8 cellular contexts compared by ENCODE assay signal in genomic region chr4:75895744-75896314, GRCh38. TPM values are rescaled to one million over a fixed set of nuclear protein-coding genes. Genes with fewer than 3 reads are reported as not detected.
A peak's percentile ranks its signal among the peaks of the same experiment; 100 is the strongest.
DNase-seq lines count a peak whose midpoint lies in the region; ATAC-seq and TF ChIP-seq lines count a peak whose summit lies in the region.

No MANE protein-coding gene starts in this region.

- H3K36me3 ChIP-seq in body of pancreas (replicated peaks in 1 of 2; ENCODE audit: insufficient read depth in 1 of 2, low read depth in 2 of 2), result no peaks in the 10 kb centered on the region
- H3K36me3 ChIP-seq in lower lobe of right lung, result no peaks in the 10 kb centered on the region

- ATAC-seq in GM18498 (IDR thresholded peaks at IDR 0.05; ENCODE audit: unreplicated experiment) (peak; percentile 60), body of pancreas (peak; percentile 75), lower lobe of right lung (peak; percentile 73 to 76), HG03108 (IDR thresholded peaks at IDR 0.05; ENCODE audit: unreplicated experiment) (no peak)

- H3K9me3 ChIP-seq in body of pancreas, result no peaks in the 10 kb centered on the region
- H3K9me3 ChIP-seq in lower lobe of right lung, result no peaks in the 10 kb centered on the region

- peak; percentile 81 for TF ChIP-seq CTCF in C4-2B (conservative IDR thresholded peaks at IDR 0.05)
- peak; percentile 43 to 60 (median 53) for TF ChIP-seq CTCF in body of pancreas (IDR thresholded peaks at IDR 0.05)
- peak; percentile 55 for TF ChIP-seq CTCF in lower lobe of right lung (IDR thresholded peaks at IDR 0.05)

- TF ChIP-seq POLR2A in body of pancreas (IDR thresholded peaks at IDR 0.05), result no peak

- H3K4me3 ChIP-seq in body of pancreas, result no peak overlapping the region
- no peak overlapping the region for H3K4me3 ChIP-seq in lower lobe of right lung

- H3K27me3 ChIP-seq in body of pancreas (no peaks in the 10 kb centered on the region), lower lobe of right lung (ENCODE audit: low read depth) (no peaks in the 10 kb centered on the region)

- H3K4me1 ChIP-seq in body of pancreas, result no peaks in the 10 kb centered on the region
- no peaks in the 10 kb centered on the region for H3K4me1 ChIP-seq in lower lobe of right lung

- WGBS in body of pancreas, 2 donors, result 28 to 34% methylated on average over 4 of the region's 4 CpGs

- no peak overlapping the region for H3K27ac ChIP-seq in C4-2B
- no peak overlapping the region for H3K27ac ChIP-seq in body of pancreas
- no peak overlapping the region for H3K27ac ChIP-seq in lower lobe of right lung

- intact Hi-C loops in body of pancreas (cut with DNase I), result no loop called here
- intact Hi-C loops in lower lobe of right lung (cut with DNase I), result no loop called here

- DNase-seq in NCI-H2029 (lab: John Stamatoyannopoulos, UW) (peak; percentile 30), body of pancreas (peak in 1 of 4 donors; percentile 6), lower lobe of right lung (no peak), DMS79 treated with DMSO at 0.1 percent for 48 hours (lab: John Stamatoyannopoulos, UW) (no peak), A172 (ENCODE audit: low spot score) (no peak)

RNA-seq across cellular contexts. Expression of gene PPEF2, which starts 6.4 kb away (rescaled TPM):
- not detected for total RNA-seq in body of pancreas
- total RNA-seq in lower lobe of right lung, result not detected
- not detected in 2 replicates for total RNA-seq in A172 (2014; rRNA removed; shearing (Covaris generic))

RNA-seq across cellular contexts. Expression of gene NAAA, which starts 45.0 kb away (rescaled TPM):
- total RNA-seq in body of pancreas (10 to 100 TPM; 10.5 to 19.7 TPM), lower lobe of right lung (26.4 TPM)
- total RNA-seq in A172 (2014; rRNA removed; shearing (Covaris generic)), result 27.7 and 39.2 TPM in 2 replicates
